8 cellular contexts compared by ENCODE assay signal in genomic region chr1:235504494-235505222, GRCh38. TPM values are rescaled to one million over a fixed set of nuclear protein-coding genes. Genes with fewer than 3 reads are reported as not detected.
DNase-seq lines count a peak whose midpoint lies in the region; ATAC-seq, FAIRE-seq and TF ChIP-seq lines count a peak whose summit lies in the region.

No MANE protein-coding gene starts in this region.

- H3K27ac Mint-ChIP-seq in Calu3 (ENCODE audit: unreplicated experiment) (peak overlapping the region; percentile 92), mesothelial cell of epicardium (peak overlapping the region; percentile 99)

- intact Hi-C loops in Calu3 (cut with micrococcal nuclease; ENCODE audit: unreplicated experiment), result loop anchor here (2.0 to 5.0 kb wide), 2 partner anchors 144 to 177 kb away; partner anchors contain the start of genes ARID4B, GGPS1 and GNG4

- CTCF ChIA-PET in Calu3 (lab: Charles Lee), result interaction anchor here (0.6 to 1.5 kb wide), 22 partner anchors 9 to 1825 kb away, joined by 3 to 9 read pairs (median 3); partner anchors contain the start of genes COA6 and TARBP1

- H3K4me3 Mint-ChIP-seq in Calu3 (ENCODE audit: low read depth, unreplicated experiment) (peak overlapping the region; percentile 88), mesothelial cell of epicardium (peak overlapping the region; percentile 77)

- H3K4me1 Mint-ChIP-seq in Calu3 (ENCODE audit: low read depth, unreplicated experiment), result peaks cover 40% of the 10 kb centered on the region
- peaks cover 10% of the 10 kb centered on the region for H3K4me1 Mint-ChIP-seq in mesothelial cell of epicardium

- H3K36me3 Mint-ChIP-seq in Calu3 (ENCODE audit: insufficient read depth, unreplicated experiment) (peaks cover 31% of the 10 kb centered on the region), mesothelial cell of epicardium (no peaks in the 10 kb centered on the region)

- BruUV-seq in Calu3 (replicated peaks; lab: Mats Ljungman, UMichigan), result TSS peak; percentile 87

- H3K27me3 Mint-ChIP-seq in Calu3 (ENCODE audit: unreplicated experiment) (no peaks in the 10 kb centered on the region), mesothelial cell of epicardium (ENCODE audit: low read depth) (no peaks in the 10 kb centered on the region)

- peak; percentile 100 for DNase-seq in Calu3
- peak; percentile 32 to 99 (median 98) for DNase-seq in HUDEP-2 (lab: John Stamatoyannopoulos, UW; ENCODE audit: unreplicated experiment in 76 of 76)
- peak; percentile 99 for DNase-seq in NOMO-1 treated with dmso at 0.1 percent for 144 hours (lab: John Stamatoyannopoulos, UW; ENCODE audit: unreplicated experiment)
- peak; percentile 93 for DNase-seq in activated CD8-positive, alpha-beta memory T cell treated with anti-CD3 and anti-CD28 coated beads, Interleukin-2, amount 50 U/mL, for 24 hours (ENCODE audit: extremely low read depth)
- peak; percentile 98 to 99 for DNase-seq in mesothelial cell of epicardium (ENCODE audit: low spot score in 2 of 2, unreplicated experiment in 2 of 2)
- DNase-seq in stimulated activated CD8-positive, alpha-beta memory T cell treated with anti-CD3 and anti-CD28 coated beads, Interleukin-15, amount 100 ng/mL, for 48 hours (ENCODE audit: low read depth in 2 of 2), result peak; percentile 96 to 98

- ATAC-seq in GM21381 (IDR thresholded peaks at IDR 0.05; ENCODE audit: unreplicated experiment), result peak; percentile 81

- peak; percentile 85 for FAIRE-seq in endometrium (lab: Jason Lieb, UNC)

- peak; percentile 89 for TF ChIP-seq CTCF in Calu3 (IDR thresholded peaks at IDR 0.05; ENCODE audit: unreplicated experiment)
- peak; percentile 88 for TF ChIP-seq CTCF in mesothelial cell of epicardium (IDR thresholded peaks at IDR 0.05; ENCODE audit: unreplicated experiment)

- H3K9me3 Mint-ChIP-seq in Calu3 (ENCODE audit: low read depth, unreplicated experiment) (no peaks in the 10 kb centered on the region), mesothelial cell of epicardium (no peaks in the 10 kb centered on the region)

RNA-seq across cellular contexts. Expression of gene B3GALNT2, which starts 0.4 kb away (rescaled TPM):
- total RNA-seq in Calu3 (2022) (28.9 and 35.3 TPM in 2 replicates), mesothelial cell of epicardium (27.6 to 30.6 TPM (median 28.7 TPM) in 3 replicates)

Comparison
In these comparisons a context has a peak if more than half of its experiments do, and no peak if none do; other contexts are left out.
1. Peak in every context shown above with its lines: DNase-seq and ATAC-seq.